ENCODE assay signal across 15 cellular contexts in the genomic region with DNA sequence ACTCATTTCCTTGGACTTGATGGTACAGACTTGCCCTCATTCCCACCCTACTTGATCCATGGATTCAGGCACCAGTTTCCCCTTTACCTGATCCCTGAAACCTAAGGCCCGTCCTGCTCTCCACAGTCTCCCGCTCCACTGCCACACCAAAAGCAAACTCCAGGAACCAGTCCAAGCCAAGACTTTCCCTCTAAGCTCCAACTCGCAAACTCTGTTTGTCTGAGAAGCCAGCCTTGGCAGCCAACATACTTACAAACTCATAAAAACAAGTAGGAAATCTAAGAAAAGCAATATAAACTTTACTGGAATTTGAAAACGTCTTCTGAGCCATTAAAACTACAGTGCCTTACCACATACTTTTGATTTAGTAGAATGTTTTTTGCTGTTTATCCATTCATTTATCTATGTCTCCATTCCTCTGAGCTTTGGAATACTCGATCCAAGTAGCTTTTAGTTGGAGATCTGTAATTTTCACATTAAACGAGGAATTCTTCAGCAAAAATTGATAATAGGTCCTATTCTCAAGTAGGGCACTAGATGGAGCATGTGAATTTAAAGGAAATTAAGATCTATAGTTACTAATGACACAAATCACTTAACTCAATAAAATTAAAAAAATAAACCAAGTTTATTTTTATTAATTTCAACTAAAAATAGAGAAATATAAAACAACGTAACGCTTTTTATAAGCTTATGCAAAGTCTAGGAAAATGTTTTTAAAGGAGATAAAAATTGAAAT.
A peak's percentile ranks its signal among the peaks of the same experiment; 100 is the strongest.
DNase-seq lines count a peak whose midpoint lies in the region; ATAC-seq and TF ChIP-seq lines count a peak whose summit lies in the region.
"Had no signal": no experiment of that assay in that cellular context is flagged by ENCODE, and none has a peak within 500 bp of the region (broad histone marks: within the 10 kb centered on the region; RNA-seq: fewer than 3 reads in every experiment).

No MANE protein-coding gene starts in this region.

- H3K4me3 ChIP-seq in foreskin fibroblast (ENCODE audit: low read depth in 1 of 2, low read length in 2 of 2) = no peak overlapping the region
- no peak overlapping the region for H3K4me3 ChIP-seq in stomach
- H3K4me3 ChIP-seq: body of pancreas, heart left ventricle had no signal

- TF ChIP-seq POLR2A in stomach (IDR thresholded peaks at IDR 0.05) = no peak

- no peak for TF ChIP-seq EP300 in stomach (IDR thresholded peaks at IDR 0.05)

- peak; percentile 19 for DNase-seq in GM03348 (ENCODE audit: low spot score)
- peak; percentile 4 for DNase-seq in RKO (ENCODE audit: low spot score)
- peak in 1 of 2 donors; percentile 21 for DNase-seq in foreskin fibroblast
- DNase-seq in stomach = peak; percentile 28
- no peak for DNase-seq in NCI-H2227 treated with DMSO at 0.1 percent for 48 hours (lab: John Stamatoyannopoulos, UW)
- DNase-seq in NCI-H187 (lab: John Stamatoyannopoulos, UW) = no peak
- no peak for DNase-seq in activated CD8-positive, alpha-beta memory T cell treated with anti-CD3 and anti-CD28 coated beads, Interleukin-2, amount 50 U/mL, for 4 hours
- DNase-seq: activated CD8-positive, alpha-beta memory T cell treated with anti-CD3 and anti-CD28 coated beads, Interleukin-2, amount 10 ng/mL, durations not matched to agents 7 days and 5 days; activated naive CD4-positive, alpha-beta T cell; body of pancreas; CD8-positive, alpha-beta T cell; heart left ventricle; MV-4-11; NCI-H2107 had no signal

- WGBS in stomach, 5 donors = 37 to 50% (median 42%) methylated on average over 8 of the region's 8 CpGs

- ATAC-seq in GM19035 (IDR thresholded peaks at IDR 0.05; ENCODE audit: unreplicated experiment) = no peak
- ATAC-seq: activated CD8-positive, alpha-beta memory T cell treated with anti-CD3 and anti-CD28 coated beads, Interleukin-2, amount 10 ng/mL, durations not matched to agents 7 days and 5 days; body of pancreas; CD8-positive, alpha-beta T cell; heart left ventricle had no signal

- H3K27ac ChIP-seq in stomach = no peak overlapping the region
- H3K27ac ChIP-seq: body of pancreas, heart left ventricle had no signal

- peaks cover 0 to 8% (median 0%) of the 10 kb centered on the region in 4 donors for H3K4me1 ChIP-seq in stomach
- H3K4me1 ChIP-seq: body of pancreas, heart left ventricle had no signal

- intact Hi-C loops in stomach (cut with DNase I; ENCODE audit: low total_unique reads) = no loop called here

- TF ChIP-seq CTCF in foreskin fibroblast (IDR thresholded peaks at IDR 0.05; ENCODE audit: low read depth, low read length) (peak; percentile 19), stomach (IDR thresholded peaks at IDR 0.05) (no peak)

- H3K27me3 ChIP-seq in stomach = peaks cover 0 to 9% (median 0%) of the 10 kb centered on the region in 3 donors
- H3K27me3 ChIP-seq: body of pancreas had no signal

- no peaks in the 10 kb centered on the region for H3K36me3 ChIP-seq in stomach
- H3K36me3 ChIP-seq: heart left ventricle had no signal

- no peaks in the 10 kb centered on the region for H3K9me3 ChIP-seq in stomach
- H3K9me3 ChIP-seq: body of pancreas, heart left ventricle had no signal

Comparison
In these comparisons a context has a peak if more than half of its experiments do, and no peak if none do; other contexts are left out.
1. DNase-seq: peak in GM03348 (single experiment), RKO (single experiment) and stomach (single experiment); none in NCI-H2227 treated with DMSO at 0.1 percent for 48 hours (single experiment), NCI-H187 (0 of 2) and activated CD8-positive, alpha-beta memory T cell treated with anti-CD3 and anti-CD28 coated beads, Interleukin-2, amount 50 U/mL, for 4 hours (single experiment).